In genomic region chr2:138276367-138276766, GRCh38 we compare ENCODE assay signal across 16 cellular contexts.
DNase-seq lines count a peak whose midpoint lies in the region; ATAC-seq and TF ChIP-seq lines count a peak whose summit lies in the region.
"Had no signal": no experiment of that assay in that cellular context is flagged by ENCODE, and none has a peak within 500 bp of the region (broad histone marks: within the 10 kb centered on the region; RNA-seq: fewer than 3 reads in every experiment).

No MANE protein-coding gene starts in this region.

- no peaks in the 10 kb centered on the region for H3K36me3 ChIP-seq in endocrine pancreas (ENCODE audit: control insufficient read depth, insufficient read depth, low read length)
- H3K36me3 ChIP-seq: MG63, spleen, upper lobe of right lung had no signal

- DNase-seq in A172 (ENCODE audit: low spot score) (peak; percentile 23), NCI-H524 (lab: John Stamatoyannopoulos, UW) (peak; percentile 33 to 65), mesothelial cell of epicardium (ENCODE audit: low spot score in 2 of 2, unreplicated experiment in 2 of 2) (no peak), SKM-1 treated with dmso at 0.1 percent for 144 hours (lab: John Stamatoyannopoulos, UW; ENCODE audit: unreplicated experiment) (no peak), COR-L47 (lab: John Stamatoyannopoulos, UW) (no peak)
- DNase-seq in stimulated activated naive CD8-positive, alpha-beta T cell treated with anti-CD3 and anti-CD28 coated beads, Interleukin-15, amount 100 ng/mL, for 72 hours = no peak
- DNase-seq in effector memory CD8-positive, alpha-beta T cell = no peak
- DNase-seq: activated CD8-positive, alpha-beta T cell treated with anti-CD3 and anti-CD28 coated beads, Interleukin-2, amount 10 ng/mL, durations not matched to agents 7 days and 5 days; activated naive CD4-positive, alpha-beta T cell treated with Interleukin-2 at 50 U/mL for 16 hours; islet precursor cell; MG63; natural killer cell; spleen; upper lobe of right lung had no signal

- H3K4me3 ChIP-seq in endocrine pancreas (ENCODE audit: control insufficient read depth, insufficient read depth, low read length) = peak overlapping the region; percentile 22
- H3K4me3 ChIP-seq: MG63, spleen, upper lobe of right lung had no signal

- H3K9me3 ChIP-seq in endocrine pancreas (ENCODE audit: control insufficient read depth, low read length) = no peaks in the 10 kb centered on the region
- H3K9me3 ChIP-seq: MG63, spleen, upper lobe of right lung had no signal

- no peaks in the 10 kb centered on the region for H3K27me3 Mint-ChIP-seq in mesothelial cell of epicardium (ENCODE audit: low read depth)
- no peaks in the 10 kb centered on the region for H3K27me3 Mint-ChIP-seq in stimulated activated naive CD8-positive, alpha-beta T cell treated with anti-CD3 and anti-CD28 coated beads, Interleukin-15, amount 100 ng/mL, for 72 hours
- no peaks in the 10 kb centered on the region for H3K27me3 Mint-ChIP-seq in effector memory CD8-positive, alpha-beta T cell
- H3K27me3 Mint-ChIP-seq: central memory CD8-positive, alpha-beta T cell had no signal

- H3K36me3 Mint-ChIP-seq in mesothelial cell of epicardium = no peaks in the 10 kb centered on the region
- no peaks in the 10 kb centered on the region for H3K36me3 Mint-ChIP-seq in effector memory CD8-positive, alpha-beta T cell (ENCODE audit: insufficient read depth)
- H3K36me3 Mint-ChIP-seq: natural killer cell had no signal

- H3K9ac ChIP-seq in endocrine pancreas (ENCODE audit: control insufficient read depth, insufficient read depth, low read length) = no peak overlapping the region

- no peak for TF ChIP-seq CTCF in mesothelial cell of epicardium (IDR thresholded peaks at IDR 0.05; ENCODE audit: unreplicated experiment)

- ATAC-seq in stimulated activated naive CD8-positive, alpha-beta T cell treated with anti-CD3 and anti-CD28 coated beads, Interleukin-15, amount 100 ng/mL, for 72 hours = no peak
- no peak for ATAC-seq in effector memory CD8-positive, alpha-beta T cell (replicated peaks)
- ATAC-seq: activated CD8-positive, alpha-beta T cell treated with anti-CD3 and anti-CD28 coated beads, Interleukin-2, amount 10 ng/mL, durations not matched to agents 7 days and 5 days; natural killer cell had no signal

- peaks cover 4% of the 10 kb centered on the region for H3K9me3 Mint-ChIP-seq in mesothelial cell of epicardium
- no peaks in the 10 kb centered on the region for H3K9me3 Mint-ChIP-seq in stimulated activated naive CD8-positive, alpha-beta T cell treated with anti-CD3 and anti-CD28 coated beads, Interleukin-15, amount 100 ng/mL, for 72 hours
- peaks cover 3 to 10% of the 10 kb centered on the region in 2 donors for H3K9me3 Mint-ChIP-seq in effector memory CD8-positive, alpha-beta T cell
- H3K9me3 Mint-ChIP-seq: central memory CD8-positive, alpha-beta T cell had no signal

- peak overlapping the region; percentile 35 for H3K27ac Mint-ChIP-seq in mesothelial cell of epicardium
- no peak overlapping the region for H3K27ac Mint-ChIP-seq in stimulated activated naive CD8-positive, alpha-beta T cell treated with anti-CD3 and anti-CD28 coated beads, Interleukin-15, amount 100 ng/mL, for 72 hours
- no peak overlapping the region for H3K27ac Mint-ChIP-seq in effector memory CD8-positive, alpha-beta T cell
- H3K27ac Mint-ChIP-seq: activated CD8-positive, alpha-beta T cell treated with anti-CD3 and anti-CD28 coated beads, Interleukin-2, amount 10 ng/mL, durations not matched to agents 7 days and 5 days; natural killer cell had no signal

- peaks cover 40% of the 10 kb centered on the region for H3K4me1 Mint-ChIP-seq in mesothelial cell of epicardium
- no peaks in the 10 kb centered on the region for H3K4me1 Mint-ChIP-seq in stimulated activated naive CD8-positive, alpha-beta T cell treated with anti-CD3 and anti-CD28 coated beads, Interleukin-15, amount 100 ng/mL, for 72 hours
- H3K4me1 Mint-ChIP-seq in effector memory CD8-positive, alpha-beta T cell (ENCODE audit: low read depth in 2 of 2) = no peaks in the 10 kb centered on the region
- H3K4me1 Mint-ChIP-seq: central memory CD8-positive, alpha-beta T cell; natural killer cell had no signal

- H3K27me3 ChIP-seq in endocrine pancreas (ENCODE audit: control insufficient read depth, insufficient read depth, low read length) = no peaks in the 10 kb centered on the region
- H3K27me3 ChIP-seq: MG63, spleen, upper lobe of right lung had no signal

- H3K4me3 Mint-ChIP-seq in mesothelial cell of epicardium = no peak overlapping the region
- no peak overlapping the region for H3K4me3 Mint-ChIP-seq in stimulated activated naive CD8-positive, alpha-beta T cell treated with anti-CD3 and anti-CD28 coated beads, Interleukin-15, amount 100 ng/mL, for 72 hours
- no peak overlapping the region for H3K4me3 Mint-ChIP-seq in effector memory CD8-positive, alpha-beta T cell
- H3K4me3 Mint-ChIP-seq: activated CD8-positive, alpha-beta T cell treated with anti-CD3 and anti-CD28 coated beads, Interleukin-2, amount 10 ng/mL, durations not matched to agents 7 days and 5 days; central memory CD8-positive, alpha-beta T cell; natural killer cell had no signal

- H3K4me1 ChIP-seq in endocrine pancreas (ENCODE audit: control insufficient read depth, insufficient read depth, low read length) = peaks cover 4% of the 10 kb centered on the region
- H3K4me1 ChIP-seq: spleen had no signal

Comparison
In these comparisons a context has a peak if more than half of its experiments do, and no peak if none do; other contexts are left out.
1. DNase-seq: peak in A172 (single experiment) and NCI-H524 (2 of 2); none in mesothelial cell of epicardium (0 of 2), SKM-1 treated with dmso at 0.1 percent for 144 hours (single experiment), stimulated activated naive CD8-positive, alpha-beta T cell treated with anti-CD3 and anti-CD28 coated beads, Interleukin-15, amount 100 ng/mL, for 72 hours (0 of 2), COR-L47 (single experiment) and effector memory CD8-positive, alpha-beta T cell (0 of 3).